In genomic region chr2:199682001-199682400, GRCh38 we compare ENCODE assay signal across 15 cellular contexts.
DNase-seq lines count a peak whose midpoint lies in the region; ATAC-seq and TF ChIP-seq lines count a peak whose summit lies in the region.
"Had no signal": no experiment of that assay in that cellular context is flagged by ENCODE, and none has a peak within 500 bp of the region (broad histone marks: within the 10 kb centered on the region; RNA-seq: fewer than 3 reads in every experiment).

No MANE protein-coding gene starts in this region.

- no peaks in the 10 kb centered on the region for H3K27me3 ChIP-seq in foreskin keratinocyte

- ATAC-seq in foreskin keratinocyte, result no peak
- no peak for ATAC-seq in GM18870 (IDR thresholded peaks at IDR 0.05; ENCODE audit: unreplicated experiment)
- ATAC-seq: GM12878 had no signal

- H3K4me3 ChIP-seq in GM12864 (ENCODE audit: low read depth, low read length) (no peak overlapping the region), epithelial cell of proximal tubule (ENCODE audit: low read depth, low read length) (no peak overlapping the region)
- H3K4me3 ChIP-seq: GM12878 had no signal

- no peak for DNase-seq in GM12864 (ENCODE audit: low read depth)
- peak; percentile 4 for DNase-seq in HT-29 (ENCODE audit: low spot score)
- DNase-seq in epithelial cell of proximal tubule (ENCODE audit: low read depth), result no peak
- DNase-seq in foreskin keratinocyte, result no peak
- DNase-seq in cerebellar cortex (ENCODE audit: low spot score), result no peak
- DNase-seq: C1 segment of cervical spinal cord; CD4-positive, CD25-positive, alpha-beta regulatory T cell; CD8-positive, alpha-beta memory T cell; COR-L47; H9; IMR-90; KBM-7 had no signal

- H3K4me1 ChIP-seq in foreskin keratinocyte, result no peaks in the 10 kb centered on the region

- TF ChIP-seq CTCF in GM12864 (IDR thresholded peaks at IDR 0.05; ENCODE audit: low read depth, low read length, missing control alignments) (peak; percentile 10), epithelial cell of proximal tubule (conservative IDR thresholded peaks at IDR 0.05; ENCODE audit: low read depth, low read length) (peak; percentile 8), foreskin keratinocyte (conservative IDR thresholded peaks at IDR 0.05) (no peak)

- H3K27ac ChIP-seq in foreskin keratinocyte, result no peak overlapping the region
- H3K27ac ChIP-seq: HL-60 had no signal
